1 cellular context compared by ENCODE assay signal in genomic region chr3:4978259-4978965, GRCh38.
TF ChIP-seq lines count a peak whose summit lies in the region.

No MANE protein-coding gene starts in this region.

TF ChIP-seq in WTC11, 78 proteins besides CTCF, POLR2A, EP300 and RAD21 (continued from another document):
- peak; percentile 26; the same call in 1 of the 2 replicates for TF ChIP-seq ZBTB43 (CRISPR knock-in tag; IDR thresholded peaks at IDR 0.05)
TF ChIP-seq in WTC11: peak in this region for 21.
